1 cellular context compared by ENCODE assay signal in the genomic region with DNA sequence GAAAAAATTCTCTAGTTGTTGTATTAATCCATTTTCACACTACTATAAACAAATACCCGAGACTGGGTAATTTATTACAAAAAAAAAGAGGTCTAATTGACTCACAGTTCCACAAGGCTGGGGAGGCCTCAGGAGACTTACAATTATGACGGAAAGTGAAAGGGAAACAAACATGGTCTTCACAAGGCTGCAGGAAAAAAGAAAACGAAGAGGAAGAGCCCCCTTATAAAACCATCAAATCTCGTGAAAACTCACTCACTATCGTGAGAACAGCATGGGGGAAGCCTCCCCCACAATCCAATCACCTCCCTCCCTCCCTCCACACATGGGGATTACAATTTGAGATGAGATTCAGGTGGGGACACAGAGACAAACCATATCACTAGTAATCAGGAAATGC.
TF ChIP-seq lines count a peak whose summit lies in the region.

No MANE protein-coding gene starts in this region.

TF ChIP-seq in GM23338, 12 proteins besides CTCF, POLR2A, EP300 and RAD21 (continued from another document):
- TF ChIP-seq, protein P1, sequence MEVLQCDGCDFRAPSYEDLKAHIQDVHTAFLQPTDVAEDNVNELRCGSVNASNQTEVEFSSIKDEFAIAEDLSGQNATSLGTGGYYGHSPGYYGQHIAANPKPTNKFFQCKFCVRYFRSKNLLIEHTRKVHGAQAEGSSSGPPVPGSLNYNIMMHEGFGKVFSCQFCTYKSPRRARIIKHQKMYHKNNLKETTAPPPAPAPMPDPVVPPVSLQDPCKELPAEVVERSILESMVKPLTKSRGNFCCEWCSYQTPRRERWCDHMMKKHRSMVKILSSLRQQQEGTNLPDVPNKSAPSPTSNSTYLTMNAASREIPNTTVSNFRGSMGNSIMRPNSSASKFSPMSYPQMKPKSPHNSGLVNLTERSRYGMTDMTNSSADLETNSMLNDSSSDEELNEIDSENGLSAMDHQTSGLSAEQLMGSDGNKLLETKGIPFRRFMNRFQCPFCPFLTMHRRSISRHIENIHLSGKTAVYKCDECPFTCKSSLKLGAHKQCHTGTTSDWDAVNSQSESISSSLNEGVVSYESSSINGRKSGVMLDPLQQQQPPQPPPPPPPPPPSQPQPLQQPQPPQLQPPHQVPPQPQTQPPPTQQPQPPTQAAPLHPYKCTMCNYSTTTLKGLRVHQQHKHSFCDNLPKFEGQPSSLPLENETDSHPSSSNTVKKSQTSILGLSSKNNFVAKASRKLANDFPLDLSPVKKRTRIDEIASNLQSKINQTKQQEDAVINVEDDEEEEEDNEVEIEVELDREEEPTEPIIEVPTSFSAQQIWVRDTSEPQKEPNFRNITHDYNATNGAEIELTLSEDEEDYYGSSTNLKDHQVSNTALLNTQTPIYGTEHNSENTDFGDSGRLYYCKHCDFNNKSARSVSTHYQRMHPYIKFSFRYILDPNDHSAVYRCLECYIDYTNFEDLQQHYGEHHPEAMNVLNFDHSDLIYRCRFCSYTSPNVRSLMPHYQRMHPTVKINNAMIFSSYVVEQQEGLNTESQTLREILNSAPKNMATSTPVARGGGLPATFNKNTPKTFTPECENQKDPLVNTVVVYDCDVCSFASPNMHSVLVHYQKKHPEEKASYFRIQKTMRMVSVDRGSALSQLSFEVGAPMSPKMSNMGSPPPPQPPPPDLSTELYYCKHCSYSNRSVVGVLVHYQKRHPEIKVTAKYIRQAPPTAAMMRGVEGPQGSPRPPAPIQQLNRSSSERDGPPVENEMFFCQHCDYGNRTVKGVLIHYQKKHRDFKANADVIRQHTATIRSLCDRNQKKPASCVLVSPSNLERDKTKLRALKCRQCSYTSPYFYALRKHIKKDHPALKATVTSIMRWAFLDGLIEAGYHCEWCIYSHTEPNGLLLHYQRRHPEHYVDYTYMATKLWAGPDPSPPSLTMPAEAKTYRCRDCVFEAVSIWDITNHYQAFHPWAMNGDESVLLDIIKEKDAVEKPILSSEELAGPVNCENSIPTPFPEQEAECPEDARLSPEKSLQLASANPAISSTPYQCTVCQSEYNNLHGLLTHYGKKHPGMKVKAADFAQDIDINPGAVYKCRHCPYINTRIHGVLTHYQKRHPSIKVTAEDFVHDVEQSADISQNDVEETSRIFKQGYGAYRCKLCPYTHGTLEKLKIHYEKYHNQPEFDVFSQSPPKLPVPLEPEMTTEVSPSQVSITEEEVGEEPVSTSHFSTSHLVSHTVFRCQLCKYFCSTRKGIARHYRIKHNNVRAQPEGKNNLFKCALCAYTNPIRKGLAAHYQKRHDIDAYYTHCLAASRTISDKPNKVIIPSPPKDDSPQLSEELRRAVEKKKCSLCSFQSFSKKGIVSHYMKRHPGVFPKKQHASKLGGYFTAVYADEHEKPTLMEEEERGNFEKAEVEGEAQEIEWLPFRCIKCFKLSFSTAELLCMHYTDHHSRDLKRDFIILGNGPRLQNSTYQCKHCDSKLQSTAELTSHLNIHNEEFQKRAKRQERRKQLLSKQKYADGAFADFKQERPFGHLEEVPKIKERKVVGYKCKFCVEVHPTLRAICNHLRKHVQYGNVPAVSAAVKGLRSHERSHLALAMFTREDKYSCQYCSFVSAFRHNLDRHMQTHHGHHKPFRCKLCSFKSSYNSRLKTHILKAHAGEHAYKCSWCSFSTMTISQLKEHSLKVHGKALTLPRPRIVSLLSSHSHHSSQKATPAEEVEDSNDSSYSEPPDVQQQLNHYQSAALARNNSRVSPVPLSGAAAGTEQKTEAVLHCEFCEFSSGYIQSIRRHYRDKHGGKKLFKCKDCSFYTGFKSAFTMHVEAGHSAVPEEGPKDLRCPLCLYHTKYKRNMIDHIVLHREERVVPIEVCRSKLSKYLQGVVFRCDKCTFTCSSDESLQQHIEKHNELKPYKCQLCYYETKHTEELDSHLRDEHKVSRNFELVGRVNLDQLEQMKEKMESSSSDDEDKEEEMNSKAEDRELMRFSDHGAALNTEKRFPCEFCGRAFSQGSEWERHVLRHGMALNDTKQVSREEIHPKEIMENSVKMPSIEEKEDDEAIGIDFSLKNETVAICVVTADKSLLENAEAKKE (CRISPR knock-in tag; IDR thresholded peaks at IDR 0.05): no peak
- TF ChIP-seq POLR2AphosphoS5 (IDR thresholded peaks at IDR 0.05; ENCODE audit: low read depth) (no peak), EZH2 (IDR thresholded peaks at IDR 0.05; ENCODE audit: low read depth, unreplicated experiment) (no peak), JUNB (IDR thresholded peaks at IDR 0.05; ENCODE audit: unreplicated experiment) (no peak), ZNF114 (CRISPR knock-in tag; IDR thresholded peaks at IDR 0.05) (no peak), STAT1 (IDR thresholded peaks at IDR 0.05; ENCODE audit: unreplicated experiment) (no peak)
- TF ChIP-seq, protein P2, sequence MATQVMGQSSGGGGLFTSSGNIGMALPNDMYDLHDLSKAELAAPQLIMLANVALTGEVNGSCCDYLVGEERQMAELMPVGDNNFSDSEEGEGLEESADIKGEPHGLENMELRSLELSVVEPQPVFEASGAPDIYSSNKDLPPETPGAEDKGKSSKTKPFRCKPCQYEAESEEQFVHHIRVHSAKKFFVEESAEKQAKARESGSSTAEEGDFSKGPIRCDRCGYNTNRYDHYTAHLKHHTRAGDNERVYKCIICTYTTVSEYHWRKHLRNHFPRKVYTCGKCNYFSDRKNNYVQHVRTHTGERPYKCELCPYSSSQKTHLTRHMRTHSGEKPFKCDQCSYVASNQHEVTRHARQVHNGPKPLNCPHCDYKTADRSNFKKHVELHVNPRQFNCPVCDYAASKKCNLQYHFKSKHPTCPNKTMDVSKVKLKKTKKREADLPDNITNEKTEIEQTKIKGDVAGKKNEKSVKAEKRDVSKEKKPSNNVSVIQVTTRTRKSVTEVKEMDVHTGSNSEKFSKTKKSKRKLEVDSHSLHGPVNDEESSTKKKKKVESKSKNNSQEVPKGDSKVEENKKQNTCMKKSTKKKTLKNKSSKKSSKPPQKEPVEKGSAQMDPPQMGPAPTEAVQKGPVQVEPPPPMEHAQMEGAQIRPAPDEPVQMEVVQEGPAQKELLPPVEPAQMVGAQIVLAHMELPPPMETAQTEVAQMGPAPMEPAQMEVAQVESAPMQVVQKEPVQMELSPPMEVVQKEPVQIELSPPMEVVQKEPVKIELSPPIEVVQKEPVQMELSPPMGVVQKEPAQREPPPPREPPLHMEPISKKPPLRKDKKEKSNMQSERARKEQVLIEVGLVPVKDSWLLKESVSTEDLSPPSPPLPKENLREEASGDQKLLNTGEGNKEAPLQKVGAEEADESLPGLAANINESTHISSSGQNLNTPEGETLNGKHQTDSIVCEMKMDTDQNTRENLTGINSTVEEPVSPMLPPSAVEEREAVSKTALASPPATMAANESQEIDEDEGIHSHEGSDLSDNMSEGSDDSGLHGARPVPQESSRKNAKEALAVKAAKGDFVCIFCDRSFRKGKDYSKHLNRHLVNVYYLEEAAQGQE (IDR thresholded peaks at IDR 0.05; ENCODE audit: unreplicated experiment): no peak
